ENCODE assay signal across 8 cellular contexts in genomic region chr20:31968299-31969126, GRCh38. TPM values are rescaled to one million over a fixed set of nuclear protein-coding genes. Genes with fewer than 3 reads are reported as not detected.
DNase-seq lines count a peak whose midpoint lies in the region; TF ChIP-seq lines count a peak whose summit lies in the region.

No MANE protein-coding gene starts in this region.

- H3K4me1 ChIP-seq in BLaER1 (peaks cover 62% of the 10 kb centered on the region), SJSA1 (replicated peaks) (no peaks in the 10 kb centered on the region), neutrophil (ENCODE audit: control insufficient read depth in 1 of 2, insufficient read depth in 1 of 2, low read depth in 1 of 2, low read length in 1 of 2) (peaks cover 4 to 6% of the 10 kb centered on the region in 2 experiments)

- H3K27me3 ChIP-seq in BLaER1 (peaks cover 28% of the 10 kb centered on the region), SJSA1 (replicated peaks) (peaks cover 18% of the 10 kb centered on the region), neutrophil (peaks cover 97% of the 10 kb centered on the region)

- H3K36me3 ChIP-seq in BLaER1 (no peaks in the 10 kb centered on the region), SJSA1 (no peaks in the 10 kb centered on the region), neutrophil (no peaks in the 10 kb centered on the region)

- DNase-seq in HCEC 1CT (peak; percentile 18), SJSA1 (ENCODE audit: low read depth in 1 of 2, low spot score in 2 of 2) (peak; percentile 67 to 71), germinal center (ENCODE audit: low spot score) (peak; percentile 91), substantia nigra (lab: John Stamatoyannopoulos, UW) (peak in 44 of 49 donors; percentile 1 to 73 (median 40)), NCI-H2081 treated with DMSO at 0.1 percent for 48 hours (lab: John Stamatoyannopoulos, UW) (no peak)
- peak; percentile 51 to 80 (median 67) for DNase-seq in activated naive CD4-positive, alpha-beta T cell (lab: John Stamatoyannopoulos, UW)

- H3K4me3 ChIP-seq in BLaER1 (peak overlapping the region; percentile 69), SJSA1 (peak overlapping the region; percentile 8; the same call in 1 of the 2 replicates), neutrophil (ENCODE audit: low read depth in 1 of 2, low read length in 1 of 2) (peak overlapping the region; percentile 44 to 58)

- H3K27ac ChIP-seq in BLaER1 = no peak overlapping the region
- no peak overlapping the region for H3K27ac ChIP-seq in SJSA1
- H3K27ac ChIP-seq in neutrophil = no peak overlapping the region
- no peak overlapping the region for H3K27ac ChIP-seq in substantia nigra (ENCODE audit: low read depth, low read length, poor library complexity, severe bottlenecking)

- 0 out of 2 replicates have a peak, but pooled peaks cover 17% of the 10 kb centered on the region for H4K20me1 ChIP-seq in BLaER1

- H3K9me3 ChIP-seq in BLaER1 (no peaks in the 10 kb centered on the region), SJSA1 (replicated peaks) (no peaks in the 10 kb centered on the region), neutrophil (no peaks in the 10 kb centered on the region)

- TF ChIP-seq CTCF in neutrophil (IDR thresholded peaks at IDR 0.05) = no peak

- no peak overlapping the region for H3K9ac ChIP-seq in BLaER1

- H3K4me2 ChIP-seq in BLaER1 = peak overlapping the region; percentile 98

RNA-seq across cellular contexts. Expression of gene XKR7, which starts 0.6 kb away (rescaled TPM):
- not detected in 2 replicates for total RNA-seq in SJSA1 (2014; rRNA removed; shearing (Covaris generic))

RNA-seq across cellular contexts. Expression of gene PDRG1, which starts 16.7 kb away (rescaled TPM):
- total RNA-seq in SJSA1 (2014; rRNA removed; shearing (Covaris generic)) = 6.6 and 13.4 TPM in 2 replicates

RNA-seq across cellular contexts. Expression of gene CCM2L, which starts 41.7 kb away (rescaled TPM):
- not detected in 2 replicates for total RNA-seq in SJSA1 (2014; rRNA removed; shearing (Covaris generic))

Comparison
In these comparisons a context has a peak if more than half of its experiments do, and no peak if none do; other contexts are left out.
1. H3K4me3 ChIP-seq: peak in every context shown above with its lines; median percentile 69 in BLaER1; 51 in neutrophil; 8 in SJSA1.